Comparison of ENCODE assay signal across 25 cellular contexts in genomic region chr1:207944571-207944970, GRCh38. TPM values are rescaled to one million over a fixed set of nuclear protein-coding genes. Genes with fewer than 3 reads are reported as not detected.
DNase-seq lines count a peak whose midpoint lies in the region; ATAC-seq, FAIRE-seq and TF ChIP-seq lines count a peak whose summit lies in the region.
"Had no signal": no experiment of that assay in that cellular context is flagged by ENCODE, and none has a peak within 500 bp of the region (broad histone marks: within the 10 kb centered on the region; RNA-seq: fewer than 3 reads in every experiment).

No MANE protein-coding gene starts in this region.

- ATAC-seq in HG03439 (IDR thresholded peaks at IDR 0.05; ENCODE audit: unreplicated experiment) (no peak), GM18870 (IDR thresholded peaks at IDR 0.05; ENCODE audit: unreplicated experiment) (no peak)
- ATAC-seq: GM12878; stimulated activated naive CD8-positive, alpha-beta T cell treated with anti-CD3 and anti-CD28 coated beads, Interleukin-15, amount 100 ng/mL, for 72 hours had no signal

- H3K36me3 ChIP-seq in bronchial epithelial cell (ENCODE audit: control insufficient read depth, insufficient read depth, low read length), result no peaks in the 10 kb centered on the region
- H3K36me3 ChIP-seq: prostate gland, transverse colon had no signal

- no peaks in the 10 kb centered on the region for H3K27me3 ChIP-seq in bronchial epithelial cell (ENCODE audit: control insufficient read depth, insufficient read depth, low read length)
- H3K27me3 ChIP-seq: transverse colon had no signal

- no peak overlapping the region for H3K4me3 ChIP-seq in bronchial epithelial cell (ENCODE audit: low read depth, low read length)
- H3K4me3 ChIP-seq: GM12878, prostate gland, transverse colon had no signal

- DNase-seq in GM12892 (ENCODE audit: insufficient read length), result no peak
- peak; percentile 65 for DNase-seq in M059J (ENCODE audit: low read depth)
- DNase-seq in bronchial epithelial cell (ENCODE audit: low read depth), result peak; percentile 80
- peak; percentile 25 for DNase-seq in kidney glomerular epithelial cell (lab: John Stamatoyannopoulos, UW)
- no peak for DNase-seq in frontal cortex (ENCODE audit: low spot score in 2 of 2)
- DNase-seq in activated effector memory CD4-positive, alpha-beta T cell treated with Interleukin-2 at 50 U/mL for 16 hours, result no peak
- DNase-seq: activated CD8-positive, alpha-beta memory T cell treated with anti-CD3 and anti-CD28 coated beads for 24 hours; glutamatergic neuron; HFFc6; NCI-H1417 treated with DMSO at 0.1 percent for 48 hours; NCI-H2171 treated with DMSO at 0.1 percent for 48 hours; NCI-H774; OCI-M1; small intestine; stimulated activated CD4-positive, alpha-beta T cell treated with anti-CD3 and anti-CD28 coated beads, Interleukin-2, amount 100 ng/mL, for 48 hours; stimulated activated naive CD8-positive, alpha-beta T cell treated with anti-CD3 and anti-CD28 coated beads, Interleukin-15, amount 100 ng/mL, for 72 hours; T-helper 9 cell; transverse colon had no signal

- FAIRE-seq in GM12892 (lab: Jason Lieb, UNC) (peak; percentile 30), bronchial epithelial cell (lab: Jason Lieb, UNC) (no peak), frontal cortex (lab: Jason Lieb, UNC) (no peak)
- FAIRE-seq: GM12878 had no signal

- TF ChIP-seq POLR2A in GM12892 (IDR thresholded peaks at IDR 0.05; ENCODE audit: low read depth, low read length), result no peak

- no peak for TF ChIP-seq CTCF in bronchial epithelial cell (IDR thresholded peaks at IDR 0.05; ENCODE audit: insufficient read depth, low read length, severe bottlenecking)

RNA-seq across cellular contexts. Expression of gene CD34, which starts 33.6 kb away (rescaled TPM):
- polyA plus RNA-seq in GM12892 (2012; ENCODE audit: missing spikeins), result not detected
- total RNA-seq in M059J (2014; rRNA removed; shearing (Covaris generic)), result 0.59 and 1.6 TPM in 2 replicates
- total RNA-seq in bronchial epithelial cell (0.13 TPM in 1 of 2 replicates, not detected in the other), frontal cortex (0.82 TPM)
- total RNA-seq: activated T-helper 1 cell treated with anti-CD3 and anti-CD28 coated beads, Interleukin-12 subunit alpha, Interleukin-12 subunit beta, Interleukin-2, Interleukin-4 antibody, amounts not matched to agents 30 ng/mL and 10 ng/mL and 1 ng/mL, durations not matched to agents 14 hours and 24 hours and 36 hours; epithelial cell of proximal tubule; HT-29 had no signal

Comparison
In these comparisons a context has a peak if more than half of its experiments do, and no peak if none do; other contexts are left out.
1. DNase-seq: peak in M059J (single experiment), bronchial epithelial cell (single experiment) and kidney glomerular epithelial cell (single experiment); none in GM12892 (single experiment), frontal cortex (0 of 2) and activated effector memory CD4-positive, alpha-beta T cell treated with Interleukin-2 at 50 U/mL for 16 hours (single experiment).